28 cellular contexts compared by ENCODE assay signal in the genomic region with DNA sequence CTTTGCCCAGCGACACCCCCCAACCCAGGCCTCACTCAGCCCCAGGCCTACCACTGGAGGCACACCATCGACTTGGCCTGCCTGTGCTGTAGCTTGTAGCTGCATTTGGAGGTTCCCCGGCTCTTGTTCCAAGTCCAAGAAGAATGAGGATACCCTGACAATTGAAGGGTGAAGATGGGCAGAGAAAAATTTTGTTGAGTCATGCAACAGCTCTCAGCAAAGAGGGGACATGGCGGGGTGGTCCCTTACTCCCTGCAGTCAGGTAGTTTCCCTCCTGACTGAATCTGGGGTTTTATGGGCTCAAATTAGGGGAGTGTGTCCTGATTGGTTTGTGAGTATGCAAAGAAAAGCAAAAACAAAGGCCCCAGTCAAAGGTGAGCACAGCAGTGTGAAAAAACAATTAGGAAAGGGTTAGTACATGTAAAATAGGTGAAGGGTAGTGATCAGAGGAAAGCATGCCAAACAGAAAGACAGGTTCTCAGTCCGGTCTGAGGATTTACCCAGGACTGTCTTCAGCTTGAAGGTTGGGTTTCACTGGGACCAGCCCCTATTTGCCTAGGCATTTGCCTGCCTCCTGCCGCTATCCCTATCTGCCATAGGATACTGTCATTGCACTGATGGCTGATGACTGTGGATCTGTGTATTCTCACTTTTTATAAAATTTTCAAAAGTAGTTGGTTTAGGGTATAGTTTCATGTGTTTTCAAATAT.
"Had no signal": no experiment of that assay in that cellular context is flagged by ENCODE, and none has a peak within 500 bp of the region (broad histone marks: within the 10 kb centered on the region; RNA-seq: fewer than 3 reads in every experiment).

No MANE protein-coding gene starts in this region.

- DNase-seq: kidney; left colon; left lung; lower lobe of right lung; mammary epithelial cell; mesendoderm; midbrain; naive thymus-derived CD8-positive, alpha-beta T cell; ovary; stimulated activated CD4-positive, alpha-beta T cell treated with anti-CD3 and anti-CD28 coated beads, Interleukin-12 subunit alpha, Interleukin-12 subunit beta, amount 100 ng/mL, for 4 hours; stimulated activated CD4-positive, alpha-beta T cell treated with anti-CD3 and anti-CD28 coated beads, Interleukin-15, amount 100 ng/mL, for 24 hours; stimulated activated CD4-positive, alpha-beta T cell treated with anti-CD3 and anti-CD28 coated beads, Interleukin-2, amount 100 ng/mL, for 24 hours; stimulated activated CD4-positive, alpha-beta T cell treated with anti-CD3 and anti-CD28 coated beads, Interleukin-4, amount 100 ng/mL, for 1 hour; stimulated activated naive B cell treated with anti-CD40 and anti-IgM and Interleukin-4, amounts not matched to agents 10 μg/mL and 1 μg/mL and 100 μg/mL, for 72 hours; stimulated activated naive CD8-positive, alpha-beta T cell treated with anti-CD3 and anti-CD28 coated beads, Interleukin-15, Interleukin-2, amounts not matched to agents 100 U/mL and 50 U/mL, for 24 hours; stomach; testis; thyroid gland; transverse colon had no signal

- H3K4me2 ChIP-seq: hepatocyte had no signal

- H3K4me1 ChIP-seq: left lung, lower lobe of right lung, right atrium auricular region, testis, transverse colon, vagina had no signal

- H3K9me3 ChIP-seq: lower lobe of right lung, ovary, right atrium auricular region, stomach, testis, thyroid gland, transverse colon, upper lobe of left lung, vagina had no signal

- H3K4me1 Mint-ChIP-seq: naive thymus-derived CD8-positive, alpha-beta T cell; neural crest cell; stimulated activated naive B cell treated with anti-CD40 and anti-IgM and Interleukin-4, amounts not matched to agents 10 μg/mL and 1 μg/mL and 100 μg/mL, for 72 hours had no signal

- H3K27me3 ChIP-seq: hepatocyte, left lung, ovary, right atrium auricular region, stomach, testis, thyroid gland, transverse colon, upper lobe of left lung, vagina had no signal

- ATAC-seq: left colon; left lung; lower lobe of right lung; naive thymus-derived CD8-positive, alpha-beta T cell; sciatic nerve; stimulated activated naive B cell treated with anti-CD40 and anti-IgM and Interleukin-4, amounts not matched to agents 10 μg/mL and 1 μg/mL and 100 μg/mL, for 72 hours; stimulated activated naive CD8-positive, alpha-beta T cell treated with anti-CD3 and anti-CD28 coated beads, Interleukin-15, Interleukin-2, amounts not matched to agents 100 U/mL and 50 U/mL, for 24 hours had no signal

- H3K27ac Mint-ChIP-seq: naive thymus-derived CD8-positive, alpha-beta T cell; nephron; progenitor cell of endocrine pancreas; stimulated activated naive B cell treated with anti-CD40 and anti-IgM and Interleukin-4, amounts not matched to agents 10 μg/mL and 1 μg/mL and 100 μg/mL, for 72 hours had no signal

- H3K27ac ChIP-seq: hepatocyte, left lung, lower lobe of right lung, ovary, right atrium auricular region, skin epidermis, stomach, testis, thyroid gland, transverse colon, upper lobe of left lung, vagina had no signal

- H3K9me3 Mint-ChIP-seq: nephron had no signal

- H3K4me3 Mint-ChIP-seq: naive thymus-derived CD8-positive, alpha-beta T cell; nephron; neural crest cell; stimulated activated naive B cell treated with anti-CD40 and anti-IgM and Interleukin-4, amounts not matched to agents 10 μg/mL and 1 μg/mL and 100 μg/mL, for 72 hours had no signal

- H3K36me3 ChIP-seq: left lung, lower lobe of right lung, ovary, right atrium auricular region, stomach, thyroid gland, transverse colon, upper lobe of left lung, vagina had no signal

- H3K27me3 Mint-ChIP-seq: progenitor cell of endocrine pancreas; stimulated activated naive B cell treated with anti-CD40 and anti-IgM and Interleukin-4, amounts not matched to agents 10 μg/mL and 1 μg/mL and 100 μg/mL, for 72 hours had no signal

- H2AFZ ChIP-seq: hepatocyte had no signal

- H3K36me3 Mint-ChIP-seq: naive thymus-derived CD8-positive, alpha-beta T cell; stimulated activated naive B cell treated with anti-CD40 and anti-IgM and Interleukin-4, amounts not matched to agents 10 μg/mL and 1 μg/mL and 100 μg/mL, for 72 hours had no signal

- H3K4me3 ChIP-seq: hepatocyte, left lung, lower lobe of right lung, ovary, right atrium auricular region, skin epidermis, stomach, testis, thyroid gland, transverse colon, upper lobe of left lung, vagina had no signal

- H3K79me2 ChIP-seq: hepatocyte had no signal
